In the genomic region with DNA sequence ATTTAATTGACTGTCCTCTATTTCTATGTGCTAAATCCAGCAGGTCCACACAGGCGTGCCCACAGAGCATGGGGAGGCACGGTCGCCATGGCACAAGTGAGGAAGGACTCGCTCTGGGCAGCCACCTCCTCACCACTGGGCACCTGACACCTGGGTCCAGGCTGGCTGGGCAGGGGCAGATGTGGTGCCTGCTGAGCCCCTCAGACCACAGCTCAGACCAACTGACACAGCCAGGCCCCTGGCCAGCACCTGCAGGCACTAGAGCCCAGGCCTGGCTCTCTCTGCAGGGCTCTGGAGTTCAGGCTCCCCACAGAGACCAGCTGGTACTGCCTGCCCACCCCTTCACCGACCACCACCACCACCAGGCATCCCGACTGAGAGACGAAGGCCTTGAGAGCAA, we compare ENCODE assay signal across 1 cellular context.
TF ChIP-seq lines count a peak whose summit lies in the region.

No MANE protein-coding gene starts in this region.

TF ChIP-seq in HCT116, 20 proteins besides CTCF, POLR2A, EP300 and RAD21 (continued from another document):
- TF ChIP-seq CEBPB (IDR thresholded peaks at IDR 0.05; ENCODE audit: low read depth) (no peak), ELF1 (IDR thresholded peaks at IDR 0.05; ENCODE audit: borderline replicate concordance, low read depth) (no peak), EZH2phosphoT487 (IDR thresholded peaks at IDR 0.05; ENCODE audit: borderline replicate concordance) (no peak), CBX3 (IDR thresholded peaks at IDR 0.05; ENCODE audit: low read depth) (no peak), EGR1 (IDR thresholded peaks at IDR 0.05; ENCODE audit: low read depth) (no peak), SIN3A (IDR thresholded peaks at IDR 0.05; ENCODE audit: low read depth) (no peak), ZNF274 (IDR thresholded peaks at IDR 0.05; ENCODE audit: low read depth, low read length) (no peak), TCF7L2 (IDR thresholded peaks at IDR 0.05; ENCODE audit: borderline replicate concordance, extremely low read depth, insufficient read depth, insufficient read length) (no peak), YY1 (IDR thresholded peaks at IDR 0.05; ENCODE audit: extremely low read depth, insufficient replicate concordance, low read depth, low read length) (no peak), EZH2 (IDR thresholded peaks at IDR 0.05) (no peak)
- TF ChIP-seq, protein P1, sequence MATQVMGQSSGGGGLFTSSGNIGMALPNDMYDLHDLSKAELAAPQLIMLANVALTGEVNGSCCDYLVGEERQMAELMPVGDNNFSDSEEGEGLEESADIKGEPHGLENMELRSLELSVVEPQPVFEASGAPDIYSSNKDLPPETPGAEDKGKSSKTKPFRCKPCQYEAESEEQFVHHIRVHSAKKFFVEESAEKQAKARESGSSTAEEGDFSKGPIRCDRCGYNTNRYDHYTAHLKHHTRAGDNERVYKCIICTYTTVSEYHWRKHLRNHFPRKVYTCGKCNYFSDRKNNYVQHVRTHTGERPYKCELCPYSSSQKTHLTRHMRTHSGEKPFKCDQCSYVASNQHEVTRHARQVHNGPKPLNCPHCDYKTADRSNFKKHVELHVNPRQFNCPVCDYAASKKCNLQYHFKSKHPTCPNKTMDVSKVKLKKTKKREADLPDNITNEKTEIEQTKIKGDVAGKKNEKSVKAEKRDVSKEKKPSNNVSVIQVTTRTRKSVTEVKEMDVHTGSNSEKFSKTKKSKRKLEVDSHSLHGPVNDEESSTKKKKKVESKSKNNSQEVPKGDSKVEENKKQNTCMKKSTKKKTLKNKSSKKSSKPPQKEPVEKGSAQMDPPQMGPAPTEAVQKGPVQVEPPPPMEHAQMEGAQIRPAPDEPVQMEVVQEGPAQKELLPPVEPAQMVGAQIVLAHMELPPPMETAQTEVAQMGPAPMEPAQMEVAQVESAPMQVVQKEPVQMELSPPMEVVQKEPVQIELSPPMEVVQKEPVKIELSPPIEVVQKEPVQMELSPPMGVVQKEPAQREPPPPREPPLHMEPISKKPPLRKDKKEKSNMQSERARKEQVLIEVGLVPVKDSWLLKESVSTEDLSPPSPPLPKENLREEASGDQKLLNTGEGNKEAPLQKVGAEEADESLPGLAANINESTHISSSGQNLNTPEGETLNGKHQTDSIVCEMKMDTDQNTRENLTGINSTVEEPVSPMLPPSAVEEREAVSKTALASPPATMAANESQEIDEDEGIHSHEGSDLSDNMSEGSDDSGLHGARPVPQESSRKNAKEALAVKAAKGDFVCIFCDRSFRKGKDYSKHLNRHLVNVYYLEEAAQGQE (IDR thresholded peaks at IDR 0.05; ENCODE audit: low read depth), result no peak
